ENCODE assay signal across 23 cellular contexts in genomic region chr18:22191986-22192385, GRCh38. TPM values are rescaled to one million over a fixed set of nuclear protein-coding genes. Genes with fewer than 3 reads are reported as not detected.
DNase-seq lines count a peak whose midpoint lies in the region; ATAC-seq and TF ChIP-seq lines count a peak whose summit lies in the region.
"Had no signal": no experiment of that assay in that cellular context is flagged by ENCODE, and none has a peak within 500 bp of the region (broad histone marks: within the 10 kb centered on the region; RNA-seq: fewer than 3 reads in every experiment).

No MANE protein-coding gene starts in this region.

- TF ChIP-seq CTCF in heart right ventricle (IDR thresholded peaks at IDR 0.05): no peak
- TF ChIP-seq CTCF in gastroesophageal sphincter (IDR thresholded peaks at IDR 0.05): no peak
- TF ChIP-seq CTCF in neural progenitor cell (IDR thresholded peaks at IDR 0.05): no peak

- H3K4me2 ChIP-seq in neural progenitor cell: no peak overlapping the region

- no peaks in the 10 kb centered on the region for H3K9me3 Mint-ChIP-seq in neural progenitor cell

- TF ChIP-seq POLR2A in gastroesophageal sphincter (IDR thresholded peaks at IDR 0.05): no peak

- H3K9me3 ChIP-seq in heart right ventricle: no peaks in the 10 kb centered on the region
- no peaks in the 10 kb centered on the region for H3K9me3 ChIP-seq in gastroesophageal sphincter
- no peaks in the 10 kb centered on the region for H3K9me3 ChIP-seq in neural progenitor cell (ENCODE audit: low read depth)
- H3K9me3 ChIP-seq in aorta (ENCODE audit: control insufficient read depth, low read length): no peaks in the 10 kb centered on the region
- H3K9me3 ChIP-seq: gastrocnemius medialis, left lung, right lobe of liver, vagina had no signal

- intact Hi-C loops in heart right ventricle (cut with DNase I): loop anchor here in 2 of 10 donors (5.0 to 10.0 kb wide), 2 partner anchors 75 to 153 kb away; no protein-coding TSS in a partner anchor
- intact Hi-C loops in Right ventricle myocardium inferior (cut with DNase I): loop anchor here (2.0 kb wide), 1 partner anchor 15 kb away; no protein-coding TSS in a partner anchor
- intact Hi-C loops in aorta (cut with DNase I): loop anchor here (5.0 kb wide), 1 partner anchor 155 kb away; no protein-coding TSS in a partner anchor

- H3F3A ChIP-seq in neural progenitor cell (ENCODE audit: low read depth): peaks cover 24% of the 10 kb centered on the region

- DNase-seq in heart right ventricle: no peak
- no peak for DNase-seq in Right ventricle myocardium inferior (ENCODE audit: missing footprints)
- peak; percentile 46 for DNase-seq in neural progenitor cell (ENCODE audit: low spot score)
- DNase-seq in aorta: no peak
- DNase-seq in SW 1271 (lab: John Stamatoyannopoulos, UW): no peak
- no peak for DNase-seq in AML-193 (lab: John Stamatoyannopoulos, UW)
- DNase-seq in NCI-H526 (lab: John Stamatoyannopoulos, UW): no peak
- DNase-seq: activated CD4-positive, alpha-beta T cell treated with anti-CD3 and anti-CD28 coated beads, Interleukin-2, amount 50 U/mL, for 48 hours; activated naive CD4-positive, alpha-beta T cell; cortex of kidney; gastrocnemius medialis; left lung; NCI-H1436; NCI-H2171 treated with DMSO at 0.1 percent for 48 hours; NCI-H748 treated with DMSO at 0.1 percent for 48 hours; right lobe of liver; SIG-M5; stimulated activated CD4-positive, alpha-beta T cell treated with anti-CD3 and anti-CD28 coated beads, Interleukin-2, amount 100 ng/mL, for 24 hours; stimulated activated naive CD8-positive, alpha-beta T cell treated with anti-CD3 and anti-CD28 coated beads, Interleukin-15, Interleukin-2, amounts not matched to agents 100 U/mL and 50 U/mL, for 24 hours had no signal

- H3K27ac ChIP-seq in heart right ventricle (peak overlapping the region; percentile 1 to 99 (median 72)), gastroesophageal sphincter (peak overlapping the region; percentile 72 to 88 (median 76)), neural progenitor cell (no peak overlapping the region), aorta (ENCODE audit: low read depth in 1 of 2, low read length in 2 of 2) (peak overlapping the region; percentile 84 to 86)
- H3K27ac ChIP-seq: C4-2B, gastrocnemius medialis, right lobe of liver, vagina had no signal

- peak overlapping the region; percentile 1 for H3K4me3 Mint-ChIP-seq in neural progenitor cell

- peaks cover 58% of the 10 kb centered on the region for H3K4me1 Mint-ChIP-seq in neural progenitor cell

- peak in 3 of 8 donors; percentile 18 to 24 (median 23) for ATAC-seq in heart right ventricle
- ATAC-seq in Right ventricle myocardium inferior: no peak
- no peak for ATAC-seq in gastroesophageal sphincter
- no peak for ATAC-seq in aorta (ENCODE audit: low FRiP score)
- ATAC-seq: gastrocnemius medialis; left lung; right lobe of liver; stimulated activated naive CD8-positive, alpha-beta T cell treated with anti-CD3 and anti-CD28 coated beads, Interleukin-15, Interleukin-2, amounts not matched to agents 100 U/mL and 50 U/mL, for 24 hours had no signal

- no peak overlapping the region for H3K9ac ChIP-seq in neural progenitor cell

- no peaks in the 10 kb centered on the region for H3K36me3 Mint-ChIP-seq in neural progenitor cell

- H3K27me3 ChIP-seq in heart right ventricle: no peaks in the 10 kb centered on the region
- H3K27me3 ChIP-seq in gastroesophageal sphincter: peaks cover 3% of the 10 kb centered on the region
- no peaks in the 10 kb centered on the region for H3K27me3 ChIP-seq in neural progenitor cell
- no peaks in the 10 kb centered on the region for H3K27me3 ChIP-seq in aorta (ENCODE audit: control insufficient read depth in 1 of 2, insufficient read depth in 2 of 2, low read length in 1 of 2)
- H3K27me3 ChIP-seq: left lung, right lobe of liver, vagina had no signal

- H3K27ac Mint-ChIP-seq in neural progenitor cell: peak overlapping the region; percentile 68

- H3K36me3 ChIP-seq in heart right ventricle (peaks cover 0 to 64% (median 0%) of the 10 kb centered on the region in 9 donors), gastroesophageal sphincter (peaks cover 0 to 3% of the 10 kb centered on the region in 2 donors), neural progenitor cell (no peaks in the 10 kb centered on the region), aorta (ENCODE audit: control insufficient read depth in 1 of 2, insufficient read depth in 2 of 2, low read length in 1 of 2) (no peaks in the 10 kb centered on the region)
- H3K36me3 ChIP-seq: gastrocnemius medialis, left lung, vagina had no signal

- peaks cover 6% of the 10 kb centered on the region for H3K27me3 Mint-ChIP-seq in neural progenitor cell (ENCODE audit: insufficient read depth, low read depth)

- H3K4me3 ChIP-seq in heart right ventricle (peak overlapping the region in 1 of 10 donors; percentile 1), gastroesophageal sphincter (no peak overlapping the region), neural progenitor cell (no peak overlapping the region), aorta (ENCODE audit: low read length in 2 of 2) (no peak overlapping the region)
- H3K4me3 ChIP-seq: gastrocnemius medialis, left lung, right lobe of liver, vagina had no signal

- H3K4me1 ChIP-seq in heart right ventricle (peaks cover 0 to 99% (median 87%) of the 10 kb centered on the region in 9 donors), gastroesophageal sphincter (peaks cover 0 to 46% (median 0%) of the 10 kb centered on the region in 3 donors), neural progenitor cell (peaks cover 32% of the 10 kb centered on the region), aorta (ENCODE audit: control insufficient read depth in 1 of 2, insufficient read depth in 2 of 2, low read length in 2 of 2) (peaks cover 4 to 9% of the 10 kb centered on the region in 2 donors)
- H3K4me1 ChIP-seq: gastrocnemius medialis, vagina had no signal

- no peak for TF ChIP-seq EP300 in gastroesophageal sphincter (IDR thresholded peaks at IDR 0.05)

- WGBS in heart right ventricle, 2 donors: 19 to 40% methylated on average over 5 of the region's 5 CpGs
- 31 to 55% methylated on average over 5 of the region's 5 CpGs for WGBS in gastroesophageal sphincter (ENCODE audit: low coverage in 1 of 2), 2 donors
- 9 to 13% methylated on average over 5 of the region's 5 CpGs for WGBS in aorta, 2 donors

- no peak overlapping the region for H2AFZ ChIP-seq in neural progenitor cell (replicated peaks)

- no peaks in the 10 kb centered on the region for H3K79me2 ChIP-seq in neural progenitor cell (ENCODE audit: low read depth)

- no peaks in the 10 kb centered on the region for H4K20me1 ChIP-seq in neural progenitor cell (ENCODE audit: low read depth)

RNA-seq across cellular contexts. Expression of gene GATA6, which starts 22.6 kb away (rescaled TPM):
- 10 to 100 TPM; 54.6 to 99.5 (median 73.4) TPM for total RNA-seq in heart right ventricle
- 10 to 100 TPM; 36.7 to 46.5 TPM for polyA plus RNA-seq in heart right ventricle
- 56.3 TPM for total RNA-seq in Right ventricle myocardium inferior
- total RNA-seq in gastroesophageal sphincter: 10 to 100 TPM in 1 of 4 donors, 1 to 10 TPM in 3; 7.5 to 12.4 (median 9.5) TPM
- 0.26 and 0.28 TPM in 2 replicates for total RNA-seq in neural progenitor cell (ENCODE audit: low replicate concordance)
- 10 to 100 TPM; 28.7 to 41.5 TPM for total RNA-seq in aorta
- 10 to 100 TPM; 16.0 to 32.8 TPM for polyA plus RNA-seq in aorta
- total RNA-seq: T-helper 1 cell treated with Interleukin-12 subunit alpha and Interleukin-12 subunit beta and Interleukin-4 antibody, amounts not matched to agents 30 ng/mL and 1 ng/mL, for 36 hours had no signal
